11 cellular contexts compared by ENCODE assay signal in the genomic region with DNA sequence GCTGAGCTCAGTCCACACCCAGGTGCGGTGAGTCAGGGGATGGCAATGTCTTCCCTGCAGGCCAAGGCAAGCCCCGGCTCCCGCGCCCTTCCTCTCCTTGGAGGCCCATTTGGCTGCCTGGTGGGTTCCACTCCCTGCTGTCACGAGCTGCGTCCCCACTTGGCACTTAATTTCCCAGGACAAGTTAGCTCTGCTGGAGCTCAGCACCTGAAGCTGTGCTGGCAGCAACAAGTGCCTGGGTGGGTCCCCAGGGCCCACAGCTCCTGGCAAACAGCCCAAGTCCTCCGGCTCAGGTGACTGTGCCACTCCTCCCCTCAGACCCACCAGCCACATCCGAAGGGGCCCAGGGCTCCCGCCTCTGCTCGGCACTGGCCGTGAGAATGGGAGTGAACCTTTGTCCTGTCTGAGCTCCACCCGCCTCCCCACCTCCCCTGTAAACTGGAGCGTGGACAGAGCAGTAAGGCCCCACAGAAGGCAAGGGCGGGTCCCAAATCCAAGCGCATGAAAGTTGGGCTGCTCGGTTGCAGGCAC. TPM values are rescaled to one million over a fixed set of nuclear protein-coding genes. Genes with fewer than 3 reads are reported as not detected.
DNase-seq lines count a peak whose midpoint lies in the region; ATAC-seq lines count a peak whose summit lies in the region.
"Had no signal": no experiment of that assay in that cellular context is flagged by ENCODE, and none has a peak within 500 bp of the region (broad histone marks: within the 10 kb centered on the region; RNA-seq: fewer than 3 reads in every experiment).

No MANE protein-coding gene starts in this region.

- ATAC-seq in GM21367 (IDR thresholded peaks at IDR 0.05; ENCODE audit: unreplicated experiment) = no peak

- H3K4me1 ChIP-seq in urinary bladder (ENCODE audit: insufficient read depth) = no peaks in the 10 kb centered on the region

- WGBS in urinary bladder = 78% methylated on average over 16 of the region's 16 CpGs

- no peak overlapping the region for H3K4me3 ChIP-seq in urinary bladder (ENCODE audit: low read depth, low read length)
- H3K4me3 ChIP-seq: ovary had no signal

- no peaks in the 10 kb centered on the region for H3K36me3 ChIP-seq in urinary bladder (ENCODE audit: insufficient read depth)
- H3K36me3 ChIP-seq: ovary had no signal

- peak overlapping the region; percentile 81 for H3K27ac ChIP-seq in urinary bladder (ENCODE audit: low read depth)
- H3K27ac ChIP-seq: ovary had no signal

- DNase-seq in NCI-H748 (lab: John Stamatoyannopoulos, UW; ENCODE audit: unreplicated experiment) = peak; percentile 38
- DNase-seq in NCI-H748 treated with DMSO at 0.1 percent for 48 hours (lab: John Stamatoyannopoulos, UW) = no peak
- DNase-seq in SW 1271 (lab: John Stamatoyannopoulos, UW) = peak; percentile 77 to 83
- peak; percentile 58 for DNase-seq in kidney glomerular epithelial cell (lab: John Stamatoyannopoulos, UW)
- DNase-seq in AG20443 (ENCODE audit: low spot score) = no peak
- no peak for DNase-seq in NCI-H2029 treated with DMSO at 0.1 percent for 48 hours (lab: John Stamatoyannopoulos, UW)
- DNase-seq: NCI-H1694, T-helper 2 cell had no signal

RNA-seq across cellular contexts. Expression of a gene that starts 16.9 kb away (rescaled TPM):
- total RNA-seq in urinary bladder = 40.4 TPM
- 162 TPM for polyA plus RNA-seq in urinary bladder

RNA-seq across cellular contexts. Expression of a gene that starts 36.7 kb away (rescaled TPM):
- total RNA-seq in urinary bladder = 396 TPM
- polyA plus RNA-seq in urinary bladder = 4,730 TPM

RNA-seq across cellular contexts. Expression of a gene that starts 47.4 kb away (rescaled TPM):
- 27.5 TPM for total RNA-seq in urinary bladder
- 115 TPM for polyA plus RNA-seq in urinary bladder

RNA-seq across cellular contexts. Expression of a gene that starts 56.9 kb away (rescaled TPM):
- total RNA-seq in urinary bladder = 2.1 TPM
- polyA plus RNA-seq in urinary bladder = 5.7 TPM

Comparison
In these comparisons a context has a peak if more than half of its experiments do, and no peak if none do; other contexts are left out.
1. DNase-seq: peak in NCI-H748 (single experiment), SW 1271 (2 of 2) and kidney glomerular epithelial cell (single experiment); none in NCI-H748 treated with DMSO at 0.1 percent for 48 hours (single experiment), AG20443 (single experiment) and NCI-H2029 treated with DMSO at 0.1 percent for 48 hours (single experiment).